Comparison of ENCODE assay signal across 17 cellular contexts in genomic region chr6:13139119-13139518, GRCh38.
DNase-seq lines count a peak whose midpoint lies in the region; ATAC-seq lines count a peak whose summit lies in the region.
"Had no signal": no experiment of that assay in that cellular context is flagged by ENCODE, and none has a peak within 500 bp of the region (broad histone marks: within the 10 kb centered on the region; RNA-seq: fewer than 3 reads in every experiment).

No MANE protein-coding gene starts in this region.

- intact Hi-C loops in activated naive CD4-positive, alpha-beta T cell treated with anti-CD3 and anti-CD28 coated beads for 36 hours (cut with micrococcal nuclease) = no loop called here

- H3K4me3 Mint-ChIP-seq in activated naive CD4-positive, alpha-beta T cell treated with anti-CD3 and anti-CD28 coated beads for 36 hours = no peak overlapping the region
- H3K4me3 Mint-ChIP-seq: CD4-positive, alpha-beta memory T cell; H9 had no signal

- no peaks in the 10 kb centered on the region for H3K9me3 Mint-ChIP-seq in activated naive CD4-positive, alpha-beta T cell treated with anti-CD3 and anti-CD28 coated beads for 36 hours

- no peaks in the 10 kb centered on the region for H3K9me3 ChIP-seq in SJCRH30 (replicated peaks)

- CTCF ChIA-PET in activated naive CD4-positive, alpha-beta T cell treated with anti-CD3 and anti-CD28 coated beads for 36 hours (lab: Charles Lee) = interaction anchor here (0.6 to 1.3 kb wide), 3 partner anchors 9 to 192 kb away, joined by 3 to 4 read pairs (median 4); no protein-coding TSS in a partner anchor

- peaks cover 4% of the 10 kb centered on the region for H3K27me3 Mint-ChIP-seq in activated naive CD4-positive, alpha-beta T cell treated with anti-CD3 and anti-CD28 coated beads for 36 hours (ENCODE audit: low read depth)

- no peaks in the 10 kb centered on the region for H3K36me3 Mint-ChIP-seq in activated naive CD4-positive, alpha-beta T cell treated with anti-CD3 and anti-CD28 coated beads for 36 hours (ENCODE audit: low read depth)
- H3K36me3 Mint-ChIP-seq: CD4-positive, alpha-beta memory T cell had no signal

- no peaks in the 10 kb centered on the region for H3K27me3 ChIP-seq in SJCRH30

- ATAC-seq in GM18867 (IDR thresholded peaks at IDR 0.05; ENCODE audit: unreplicated experiment) (no peak), HG03460 (IDR thresholded peaks at IDR 0.05; ENCODE audit: unreplicated experiment) (no peak)
- ATAC-seq: HCT116 had no signal

- no peaks in the 10 kb centered on the region for H3K36me3 ChIP-seq in SJCRH30

- peak overlapping the region; percentile 58 for H3K27ac ChIP-seq in SJCRH30
- H3K27ac ChIP-seq: GM23248 had no signal

- peaks cover 17% of the 10 kb centered on the region for H3K4me1 ChIP-seq in SJCRH30

- H3K4me1 Mint-ChIP-seq in activated naive CD4-positive, alpha-beta T cell treated with anti-CD3 and anti-CD28 coated beads for 36 hours (ENCODE audit: low read depth) = no peaks in the 10 kb centered on the region
- H3K4me1 Mint-ChIP-seq: CD4-positive, alpha-beta memory T cell had no signal

- no peak overlapping the region for H3K4me3 ChIP-seq in SJCRH30
- H3K4me3 ChIP-seq: GM23248 had no signal

- DNase-seq in SJCRH30 = peak; percentile 11 to 52
- DNase-seq in dermis blood vessel endothelial cell = peak; percentile 4
- peak; percentile 68 for DNase-seq in myocyte (ENCODE audit: low read depth)
- no peak for DNase-seq in stimulated activated CD4-positive, alpha-beta T cell treated with anti-CD3 and anti-CD28 coated beads, Interleukin-1b, Interleukin-23, amount 100 ng/mL, for 48 hours
- no peak for DNase-seq in activated naive CD4-positive, alpha-beta T cell treated with anti-CD3 and anti-CD28 coated beads for 36 hours
- DNase-seq: C1 segment of cervical spinal cord; Calu3; CD4-positive, alpha-beta memory T cell; COR-L47; DMS53; DMS79 treated with DMSO at 0.1 percent for 48 hours; GF-D8; GM23248; H9 had no signal

- H3K27ac Mint-ChIP-seq in activated naive CD4-positive, alpha-beta T cell treated with anti-CD3 and anti-CD28 coated beads for 36 hours = no peak overlapping the region
- H3K27ac Mint-ChIP-seq: CD4-positive, alpha-beta memory T cell; H9 had no signal

Comparison
In these comparisons a context has a peak if more than half of its experiments do, and no peak if none do; other contexts are left out.
1. DNase-seq: peak in SJCRH30 (2 of 2), dermis blood vessel endothelial cell (single experiment) and myocyte (single experiment); none in stimulated activated CD4-positive, alpha-beta T cell treated with anti-CD3 and anti-CD28 coated beads, Interleukin-1b, Interleukin-23, amount 100 ng/mL, for 48 hours (single experiment) and activated naive CD4-positive, alpha-beta T cell treated with anti-CD3 and anti-CD28 coated beads for 36 hours (single experiment).